Comparison of ENCODE assay signal across 10 cellular contexts in genomic region chr4:2141762-2142520, GRCh38.
DNase-seq lines count a peak whose midpoint lies in the region; ATAC-seq and TF ChIP-seq lines count a peak whose summit lies in the region.
"Had no signal": no experiment of that assay in that cellular context is flagged by ENCODE, and none has a peak within 500 bp of the region (broad histone marks: within the 10 kb centered on the region; RNA-seq: fewer than 3 reads in every experiment).

No MANE protein-coding gene starts in this region.

- TF ChIP-seq CTCF in dorsolateral prefrontal cortex (IDR thresholded peaks at IDR 0.05 in 54 of 56, conservative IDR thresholded peaks at IDR 0.05 in 2 of 56; ENCODE audit: low read depth in 1 of 56, partially characterized antibody in 56 of 56) (peak in 2 of 56 donors; percentile 5), gastrocnemius medialis (IDR thresholded peaks at IDR 0.05 in 4 of 5, conservative IDR thresholded peaks at IDR 0.05 in 1 of 5) (no peak), gastroesophageal sphincter (IDR thresholded peaks at IDR 0.05) (no peak)

- TF ChIP-seq POLR2A in gastrocnemius medialis (IDR thresholded peaks at IDR 0.05) (no peak), gastroesophageal sphincter (IDR thresholded peaks at IDR 0.05) (no peak)

- H3K27ac ChIP-seq in dorsolateral prefrontal cortex (peak overlapping the region; percentile 30 to 97 (median 91)), gastrocnemius medialis (no peak overlapping the region), gastroesophageal sphincter (peak overlapping the region in 1 of 4 donors; percentile 26)

- H3K9me3 ChIP-seq in NT2/D1 (ENCODE audit: insufficient read depth, low read length) (no peaks in the 10 kb centered on the region), gastrocnemius medialis (no peaks in the 10 kb centered on the region), gastroesophageal sphincter (no peaks in the 10 kb centered on the region)

- H3K27me3 ChIP-seq in NT2/D1 (ENCODE audit: insufficient read depth, insufficient read length): peaks cover 18% of the 10 kb centered on the region
- no peaks in the 10 kb centered on the region for H3K27me3 ChIP-seq in dorsolateral prefrontal cortex
- H3K27me3 ChIP-seq in gastrocnemius medialis: no peaks in the 10 kb centered on the region
- H3K27me3 ChIP-seq in gastroesophageal sphincter: no peaks in the 10 kb centered on the region

- H3K4me1 ChIP-seq in NT2/D1 (ENCODE audit: insufficient read depth, insufficient read length): peaks cover 17% of the 10 kb centered on the region
- H3K4me1 ChIP-seq in gastrocnemius medialis: no peaks in the 10 kb centered on the region
- H3K4me1 ChIP-seq in gastroesophageal sphincter: no peaks in the 10 kb centered on the region

- DNase-seq in ELF-1 (ENCODE audit: low read depth, low spot score): peak; percentile 26
- DNase-seq in NT2/D1 (ENCODE audit: low read depth, low spot score): peak; percentile 61
- peak in 1 of 10 donors; percentile 37 for DNase-seq in dorsolateral prefrontal cortex
- DNase-seq in sciatic nerve (ENCODE audit: low spot score): no peak
- no peak for DNase-seq in gastrocnemius medialis
- DNase-seq: NCI-H1417 had no signal

- in situ Hi-C loops in gastrocnemius medialis (cut with MboI; ENCODE audit: low sequenced_read_pairs in 4 of 4): no loop called here

- intact Hi-C loops in dorsolateral prefrontal cortex (cut with DNase I) (no loop called here), sciatic nerve (cut with DNase I) (no loop called here), gastrocnemius medialis (cut with DNase I; ENCODE audit: low total_unique reads) (no loop called here)

- no peak for TF ChIP-seq EP300 in gastroesophageal sphincter (IDR thresholded peaks at IDR 0.05)

- WGBS in gastroesophageal sphincter (ENCODE audit: low coverage in 1 of 2), 2 donors: 49 to 70% methylated on average over 2 to 4 of the region's 8 CpGs

- H3K4me3 ChIP-seq in NT2/D1 (ENCODE audit: insufficient read length, low read depth): no peak overlapping the region
- H3K4me3 ChIP-seq in dorsolateral prefrontal cortex: peak overlapping the region in 24 of 59 donors; percentile 0 to 45 (median 24)
- H3K4me3 ChIP-seq in gastrocnemius medialis: no peak overlapping the region
- H3K4me3 ChIP-seq in gastroesophageal sphincter: no peak overlapping the region

- peak; percentile 95 for ATAC-seq in sciatic nerve
- ATAC-seq in gastrocnemius medialis: no peak
- no peak for ATAC-seq in HG03196 (IDR thresholded peaks at IDR 0.05; ENCODE audit: unreplicated experiment)
- no peak for ATAC-seq in GM19397 (IDR thresholded peaks at IDR 0.05; ENCODE audit: unreplicated experiment)
- no peak for ATAC-seq in gastroesophageal sphincter
- ATAC-seq: Panc1 had no signal

- no peaks in the 10 kb centered on the region for H3K36me3 ChIP-seq in NT2/D1 (ENCODE audit: insufficient read depth, insufficient read length, low read length)
- H3K36me3 ChIP-seq in gastrocnemius medialis: no peaks in the 10 kb centered on the region
- no peaks in the 10 kb centered on the region for H3K36me3 ChIP-seq in gastroesophageal sphincter

- no peak overlapping the region for H3K9ac ChIP-seq in NT2/D1 (ENCODE audit: insufficient read length, low read depth)

Comparison
In these comparisons a context has a peak if more than half of its experiments do, and no peak if none do; other contexts are left out.
1. DNase-seq: peak in ELF-1 (single experiment) and NT2/D1 (single experiment); none in sciatic nerve (single experiment) and gastrocnemius medialis (0 of 2).
2. H3K27ac ChIP-seq: peak in dorsolateral prefrontal cortex (59 of 59); none in gastrocnemius medialis (0 of 4).